Comparison of ENCODE assay signal across 22 cellular contexts in genomic region chr4:23212558-23212957, GRCh38.
A peak's percentile ranks its signal among the peaks of the same experiment; 100 is the strongest.
DNase-seq lines count a peak whose midpoint lies in the region; ATAC-seq, FAIRE-seq and TF ChIP-seq lines count a peak whose summit lies in the region.
"Had no signal": no experiment of that assay in that cellular context is flagged by ENCODE, and none has a peak within 500 bp of the region (broad histone marks: within the 10 kb centered on the region; RNA-seq: fewer than 3 reads in every experiment).

No MANE protein-coding gene starts in this region.

- TF ChIP-seq CTCF in GM23338 (conservative IDR thresholded peaks at IDR 0.05; ENCODE audit: low read depth in 2 of 2) (no peak), astrocyte of the spinal cord (IDR thresholded peaks at IDR 0.05; ENCODE audit: low read depth, low read length) (no peak), D721Med (IDR thresholded peaks at IDR 0.05; ENCODE audit: insufficient read depth, missing control alignments) (no peak)

- DNase-seq in GM23338 (ENCODE audit: low spot score) (no peak), LHCN-M2 (ENCODE audit: low read depth) (peak; percentile 1), astrocyte of the spinal cord (ENCODE audit: low read depth, low spot score) (peak; percentile 3), myocyte (ENCODE audit: low read depth) (peak; percentile 34), DMS 273 (lab: John Stamatoyannopoulos, UW; ENCODE audit: unreplicated experiment) (no peak), NCI-H1417 (lab: John Stamatoyannopoulos, UW) (no peak), iPS-NIHi11 (ENCODE audit: low spot score) (no peak), D721Med (ENCODE audit: insufficient read length, low spot score) (no peak)
- DNase-seq: C1 segment of cervical spinal cord; Calu3; CD4-positive, alpha-beta memory T cell; COR-L47; DMS 273 treated with DMSO at 0.1 percent for 48 hours; DMS79; EL; GDM1; GM23248; HFFc6 had no signal

- peaks cover 10% of the 10 kb centered on the region; the same call in 1 of the 2 replicates for H3K4me1 ChIP-seq in GM23338 (ENCODE audit: insufficient read depth)
- H3K4me1 ChIP-seq: HAP-1 had no signal

- no peaks in the 10 kb centered on the region for H3K27me3 Mint-ChIP-seq in GM23338 (ENCODE audit: insufficient read depth, low read depth, poor library complexity)
- H3K27me3 Mint-ChIP-seq: CD4-positive, alpha-beta memory T cell had no signal

- in situ Hi-C loops in astrocyte of the spinal cord (cut with HindIII; ENCODE audit: low sequenced_read_pairs), result no loop called here

- no peak for ATAC-seq in GM23338
- ATAC-seq: GM12878 had no signal

- H3K27ac Mint-ChIP-seq in GM23338, result no peak overlapping the region
- H3K27ac Mint-ChIP-seq: CD4-positive, alpha-beta memory T cell; HFFc6 had no signal

- no peaks in the 10 kb centered on the region for H3K27me3 ChIP-seq in GM23338 (ENCODE audit: insufficient read depth)

- peak overlapping the region; percentile 83 for H2AFZ ChIP-seq in GM23338
- H2AFZ ChIP-seq: GM23248 had no signal

- H4K20me1 ChIP-seq in GM23338 (replicated peaks; ENCODE audit: insufficient read depth), result no peaks in the 10 kb centered on the region

- H3K36me3 ChIP-seq in GM23338 (ENCODE audit: insufficient read depth), result no peaks in the 10 kb centered on the region
- H3K36me3 ChIP-seq: HAP-1 had no signal

- no peak overlapping the region for H3K4me2 ChIP-seq in GM23338

- peaks cover 9% of the 10 kb centered on the region; the same call in 2 of the 3 replicates for H3K36me3 Mint-ChIP-seq in GM23338 (ENCODE audit: low read depth)
- H3K36me3 Mint-ChIP-seq: CD4-positive, alpha-beta memory T cell had no signal

- peaks cover 7% of the 10 kb centered on the region for H3K4me1 Mint-ChIP-seq in GM23338
- H3K4me1 Mint-ChIP-seq: CD4-positive, alpha-beta memory T cell had no signal

- no peaks in the 10 kb centered on the region; the same call in 1 of the 2 replicates for H3K9me2 ChIP-seq in GM23338 (ENCODE audit: insufficient read depth)

- H3K9me3 Mint-ChIP-seq in GM23338, result peaks cover 6% of the 10 kb centered on the region; the same call in 2 of the 3 replicates

- no peaks in the 10 kb centered on the region for H3F3A ChIP-seq in GM23338 (replicated peaks; ENCODE audit: low read depth)

- H3K27ac ChIP-seq in GM23338 (ENCODE audit: low read depth), result no peak overlapping the region
- H3K27ac ChIP-seq: GM23248 had no signal

- H3K79me2 ChIP-seq in GM23338 (replicated peaks; ENCODE audit: insufficient read depth), result no peaks in the 10 kb centered on the region

- H3K4me3 ChIP-seq in GM23338, result no peak overlapping the region
- no peak overlapping the region for H3K4me3 ChIP-seq in astrocyte of the spinal cord (ENCODE audit: low read depth, low read length)
- H3K4me3 ChIP-seq: GM12878, GM23248, HAP-1 had no signal

- H3K4me3 Mint-ChIP-seq in GM23338, result no peak overlapping the region
- H3K4me3 Mint-ChIP-seq: CD4-positive, alpha-beta memory T cell; HFFc6 had no signal

- FAIRE-seq in D721Med (lab: Jason Lieb, UNC), result no peak
- FAIRE-seq: GM12878, GM19239, H54 had no signal

TF ChIP-seq in GM23338, 12 proteins besides CTCF, POLR2A, EP300 and RAD21 (continues in another document):
- TF ChIP-seq NANOG (IDR thresholded peaks at IDR 0.05; ENCODE audit: borderline replicate concordance), result no peak
- no peak for TF ChIP-seq POLR2AphosphoS5 (IDR thresholded peaks at IDR 0.05; ENCODE audit: low read depth)
- no peak for TF ChIP-seq STAT1 (IDR thresholded peaks at IDR 0.05; ENCODE audit: unreplicated experiment)
- no peak for TF ChIP-seq EZH2phosphoT487 (IDR thresholded peaks at IDR 0.05; ENCODE audit: unreplicated experiment)
- no peak for TF ChIP-seq JUNB (IDR thresholded peaks at IDR 0.05; ENCODE audit: unreplicated experiment)
- TF ChIP-seq REST (IDR thresholded peaks at IDR 0.05; ENCODE audit: unreplicated experiment), result no peak
- TF ChIP-seq ETS1 (IDR thresholded peaks at IDR 0.05), result no peak
- no peak for TF ChIP-seq ZNF331 (CRISPR knock-in tag; IDR thresholded peaks at IDR 0.05; ENCODE audit: low read depth)
- TF ChIP-seq ZNF114 (CRISPR knock-in tag; IDR thresholded peaks at IDR 0.05), result no peak
- no peak for TF ChIP-seq EZH2 (IDR thresholded peaks at IDR 0.05; ENCODE audit: low read depth, unreplicated experiment)

Comparison
In these comparisons a context has a peak if more than half of its experiments do, and no peak if none do; other contexts are left out.
1. DNase-seq: peak in LHCN-M2 (single experiment), astrocyte of the spinal cord (single experiment) and myocyte (single experiment); none in GM23338 (single experiment), DMS 273 (single experiment), NCI-H1417 (0 of 3), iPS-NIHi11 (single experiment) and D721Med (single experiment).